17 cellular contexts compared by ENCODE assay signal in the genomic region with DNA sequence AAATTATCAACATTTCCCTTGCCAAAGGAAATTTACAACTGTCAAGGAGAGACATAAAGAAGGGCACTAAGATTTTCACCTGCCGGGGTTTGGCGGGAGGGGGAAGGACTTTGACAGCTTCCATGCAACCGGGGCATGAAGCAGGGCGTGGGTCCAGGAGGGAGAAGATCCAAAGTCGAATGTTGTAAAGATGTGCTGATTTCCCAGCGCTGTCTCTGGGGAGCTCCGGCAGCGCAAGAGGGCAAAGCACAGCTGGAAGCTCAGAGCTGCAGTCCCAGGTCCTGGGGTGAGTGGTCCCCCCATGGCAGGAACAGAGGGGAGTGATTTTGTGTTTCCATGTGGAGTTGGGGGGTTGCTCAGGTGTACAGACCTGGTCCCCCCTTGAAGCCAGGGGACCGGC. TPM values are rescaled to one million over a fixed set of nuclear protein-coding genes. Genes with fewer than 3 reads are reported as not detected.
A peak's percentile ranks its signal among the peaks of the same experiment; 100 is the strongest.
DNase-seq lines count a peak whose midpoint lies in the region; ATAC-seq, FAIRE-seq and TF ChIP-seq lines count a peak whose summit lies in the region.
"Had no signal": no experiment of that assay in that cellular context is flagged by ENCODE, and none has a peak within 500 bp of the region (broad histone marks: within the 10 kb centered on the region; RNA-seq: fewer than 3 reads in every experiment).

A gene (plus strand): TSS at position 198 of the 400 bp plus-strand sequence. CDS start 5,003 bp downstream, outside the sequence.

- H2BK20ac ChIP-seq in H1 (ENCODE audit: low read length): no peak within 1 kb of the TSS

- no peak within 1 kb of the TSS for H3K14ac ChIP-seq in H1 (ENCODE audit: insufficient read length)

- no peaks in the 10 kb centered on the region for H3K79me2 ChIP-seq in H1 (ENCODE audit: control insufficient read depth in 1 of 2, insufficient read depth in 2 of 2, low read length in 2 of 2)
- no peaks in the 10 kb centered on the region for H3K79me2 ChIP-seq in smooth muscle cell (ENCODE audit: low read depth)

- TF ChIP-seq EP300 in H1 (IDR thresholded peaks at IDR 0.05; ENCODE audit: borderline replicate concordance in 1 of 2, low read depth in 2 of 2, low read length in 2 of 2): no peak

- H3K23ac ChIP-seq in H1 (ENCODE audit: insufficient read length): no peak within 1 kb of the TSS

- intact Hi-C loops in mucosa of descending colon (cut with DNase I, micrococcal nuclease) (no loop called here), sciatic nerve (cut with DNase I) (no loop called here)

- H3F3A ChIP-seq in smooth muscle cell (ENCODE audit: low read depth): no peaks in the 10 kb centered on the region

- H3K4ac ChIP-seq in H1 (replicated peaks; ENCODE audit: insufficient read length, low read depth, low read length): no peak within 1 kb of the TSS

- H2BK120ac ChIP-seq in H1 (replicated peaks; ENCODE audit: low read depth, low read length): no peak within 1 kb of the TSS

- no peak for TF ChIP-seq RAD21 in H1 (IDR thresholded peaks at IDR 0.05 in 1 of 2, conservative IDR thresholded peaks at IDR 0.05 in 1 of 2; ENCODE audit: low read depth in 2 of 2, low read length in 2 of 2)

- CTCF ChIA-PET in H1 (lab: Charles Lee; ENCODE audit: partially characterized antibody): interaction anchor here (0.7 to 2.2 kb wide), 9 partner anchors 9 to 103 kb away, joined by 3 to 11 read pairs (median 4); a partner anchor contains a TSS

- H3K4me2 ChIP-seq in H1 (ENCODE audit: insufficient read depth in 1 of 2, low read depth in 2 of 2, low read length in 2 of 2) (no peak within 1 kb of the TSS), smooth muscle cell (no peak within 1 kb of the TSS)
- H3K4me2 ChIP-seq: A549, PC-9 had no signal

- H4K91ac ChIP-seq in H1 (replicated peaks; ENCODE audit: insufficient read length, low read length): no peak within 1 kb of the TSS

- H3K36me3 ChIP-seq in Peyer's patch: no peaks in the 10 kb centered on the region
- no peaks in the 10 kb centered on the region for H3K36me3 ChIP-seq in H1 (ENCODE audit: control insufficient read depth in 2 of 4, insufficient read depth in 4 of 4, low read length in 3 of 4)
- no peaks in the 10 kb centered on the region for H3K36me3 ChIP-seq in mucosa of descending colon (ENCODE audit: low read depth)
- H3K36me3 ChIP-seq in smooth muscle cell (ENCODE audit: low read depth): no peaks in the 10 kb centered on the region

- H3K4me3 ChIP-seq in Peyer's patch: peak within 1 kb of the TSS in 3 of 4 donors; percentile 21 to 58 (median 52)
- H3K4me3 ChIP-seq in H1 (ENCODE audit: extremely low read depth in 1 of 4, insufficient read depth in 2 of 4, low read depth in 3 of 4, low read length in 4 of 4): no peak within 1 kb of the TSS
- H3K4me3 ChIP-seq in mucosa of descending colon: no peak within 1 kb of the TSS
- H3K4me3 ChIP-seq in smooth muscle cell: no peak within 1 kb of the TSS
- H3K4me3 ChIP-seq: A549, PC-9 had no signal

- H3K79me1 ChIP-seq in H1 (ENCODE audit: low read depth, low read length): no peaks in the 10 kb centered on the region

- H3K27ac ChIP-seq in Peyer's patch (peak within 1 kb of the TSS in 3 of 4 donors; percentile 72 to 92 (median 88)), H1 (ENCODE audit: low read depth, low read length) (no peak within 1 kb of the TSS), smooth muscle cell (ENCODE audit: low read depth) (no peak within 1 kb of the TSS)
- H3K27ac ChIP-seq: A549, PC-9 had no signal

- no peak within 1 kb of the TSS for H2AK5ac ChIP-seq in H1 (ENCODE audit: low read depth, low read length)

- TF ChIP-seq CTCF in Peyer's patch (IDR thresholded peaks at IDR 0.05) (peak in 1 of 6 experiments; percentile 11), H1 (IDR thresholded peaks at IDR 0.05; ENCODE audit: control extremely low read depth in 1 of 3, insufficient read depth in 1 of 3, low read depth in 1 of 3, low read length in 3 of 3) (no peak), mucosa of descending colon (IDR thresholded peaks at IDR 0.05) (no peak), smooth muscle cell (IDR thresholded peaks at IDR 0.05; ENCODE audit: borderline replicate concordance, insufficient read depth, poor library complexity, severe bottlenecking) (no peak)

- no peak within 1 kb of the TSS for H3K9ac ChIP-seq in H1 (replicated peaks in 1 of 4; ENCODE audit: extremely low read depth in 1 of 4, low read depth in 3 of 4, low read length in 3 of 4)
- no peak within 1 kb of the TSS for H3K9ac ChIP-seq in smooth muscle cell (ENCODE audit: low read depth)

- H4K20me1 ChIP-seq in H1 (replicated peaks in 1 of 2; ENCODE audit: control insufficient read depth in 1 of 2, insufficient read depth in 2 of 2, low read length in 2 of 2) (no peaks in the 10 kb centered on the region), smooth muscle cell (ENCODE audit: low read depth) (no peaks in the 10 kb centered on the region)

- no peak for FAIRE-seq in H1 (lab: Jason Lieb, UNC)
- FAIRE-seq: A549, GM12891, HTR-8/SVneo had no signal

- DNase-seq in Peyer's patch: peak in 2 of 3 donors; percentile 85
- DNase-seq in H1 (ENCODE audit: low read depth in 1 of 2, low spot score in 2 of 2): no peak
- peak in 2 of 3 donors; percentile 55 to 70 for DNase-seq in mucosa of descending colon
- DNase-seq in sciatic nerve (ENCODE audit: low spot score): peak; percentile 51
- no peak for DNase-seq in smooth muscle cell (lab: John Stamatoyannopoulos, UW; ENCODE audit: unreplicated experiment)
- no peak for DNase-seq in SIG-M5 treated with dmso at 0.1 percent for 504 hours (lab: John Stamatoyannopoulos, UW; ENCODE audit: unreplicated experiment)
- DNase-seq: CD4-positive, CD25-positive, alpha-beta regulatory T cell; DMS79; NCI-H1694 treated with DMSO at 0.1 percent for 48 hours; NCI-H748 treated with DMSO at 0.1 percent for 48 hours; PC-9 had no signal

- H2AFZ ChIP-seq in H1 (ENCODE audit: low read length): no peak within 1 kb of the TSS
- H2AFZ ChIP-seq in smooth muscle cell (ENCODE audit: low read depth): no peak within 1 kb of the TSS
- H2AFZ ChIP-seq: PC-9 had no signal

- no peaks in the 10 kb centered on the region for H3K23me2 ChIP-seq in H1 (ENCODE audit: low read depth, low read length)

- 92% methylated on average over 8 of the region's 9 CpGs; no CpG with 5 or more reads in 1 of the 2 experiments for WGBS in H1 (ENCODE audit: extremely low coverage in 1 of 2, insufficient coverage in 1 of 2, insufficient read length in 1 of 2, insufficient replicate concordance in 2 of 2, low coverage in 1 of 2, low lambda C conversion rate in 2 of 2, missing lambda C conversion rate in 1 of 2), 2 experiments
- 83% methylated on average over 9 of the region's 9 CpGs for WGBS in smooth muscle cell (ENCODE audit: low lambda C conversion rate)

- H3K27me3 ChIP-seq in Peyer's patch: no peaks in the 10 kb centered on the region
- H3K27me3 ChIP-seq in H1 (replicated peaks in 1 of 4; ENCODE audit: control insufficient read depth in 3 of 4, extremely low read depth in 1 of 4, insufficient read depth in 3 of 4, low read length in 3 of 4): no peaks in the 10 kb centered on the region; a peak in 1 of 7 replicates
- H3K27me3 ChIP-seq in smooth muscle cell (ENCODE audit: low read depth): peaks cover 5% of the 10 kb centered on the region

- H3K18ac ChIP-seq in H1 (ENCODE audit: extremely low read depth, low read length): no peak within 1 kb of the TSS

- POLR2A ChIA-PET in H1 (lab: Charles Lee; ENCODE audit: partially characterized antibody): interaction anchor here (1.6 kb wide), 1 partner anchor 104 kb away, joined by 3 read pairs; no protein-coding TSS in a partner anchor

- ATAC-seq in mucosa of descending colon: peak; percentile 65
- ATAC-seq in sciatic nerve: no peak
- ATAC-seq in HG02938 (IDR thresholded peaks at IDR 0.05; ENCODE audit: unreplicated experiment): no peak
- ATAC-seq in HG03342 (IDR thresholded peaks at IDR 0.05; ENCODE audit: unreplicated experiment): no peak

- H3K4me1 ChIP-seq in Peyer's patch (peaks cover 0 to 53% (median 2%) of the 10 kb centered on the region in 4 donors), H1 (replicated peaks in 1 of 4; ENCODE audit: control insufficient read depth in 3 of 4, insufficient read depth in 4 of 4, low read length in 3 of 4) (no peaks in the 10 kb centered on the region; a peak in 1 of 7 replicates), mucosa of descending colon (ENCODE audit: low read depth) (peaks cover 3% of the 10 kb centered on the region), smooth muscle cell (ENCODE audit: low read depth) (no peaks in the 10 kb centered on the region)
- H3K4me1 ChIP-seq: A549 had no signal

- peak within 1 kb of the TSS; percentile 51 for H3K56ac ChIP-seq in H1 (replicated peaks; ENCODE audit: insufficient read length, low read depth, low read length)

- no peak within 1 kb of the TSS for H4K5ac ChIP-seq in H1 (ENCODE audit: insufficient read length, low read depth, low read length)

- H2BK5ac ChIP-seq in H1 (ENCODE audit: low read depth, low read length): no peak within 1 kb of the TSS

- H3K9me3 ChIP-seq in Peyer's patch: no peaks in the 10 kb centered on the region
- H3K9me3 ChIP-seq in H1 (ENCODE audit: insufficient read depth in 2 of 2, low read depth in 1 of 2, low read length in 1 of 2): peaks cover under 1 to 5% of the 10 kb centered on the region in 2 experiments; a peak in 2 of 4 replicates
- H3K9me3 ChIP-seq in mucosa of descending colon: no peaks in the 10 kb centered on the region
- no peaks in the 10 kb centered on the region for H3K9me3 ChIP-seq in smooth muscle cell (replicated peaks; ENCODE audit: low read depth)
- H3K9me3 ChIP-seq: A549 had no signal

- no peak within 1 kb of the TSS for H2BK12ac ChIP-seq in H1 (ENCODE audit: low read depth, low read length)

- H4K8ac ChIP-seq in H1 (ENCODE audit: extremely low read depth, insufficient read depth, low read length): no peak within 1 kb of the TSS

- no peak within 1 kb of the TSS for H2BK15ac ChIP-seq in H1 (ENCODE audit: low read length)

- TF ChIP-seq POLR2A in Peyer's patch (IDR thresholded peaks at IDR 0.05) (peak; percentile 87 to 90), H1 (IDR thresholded peaks at IDR 0.05; ENCODE audit: control extremely low read depth in 1 of 2, low read depth in 2 of 2, low read length in 2 of 2) (no peak)

TF ChIP-seq in H1, 55 proteins besides CTCF, POLR2A, EP300 and RAD21 (continues in another document):
- TF ChIP-seq GTF2F1 (IDR thresholded peaks at IDR 0.05; ENCODE audit: borderline replicate concordance, low read depth, low read length): no peak

RNA-seq across cellular contexts. Expression of the gene that starts here (rescaled TPM):
- total RNA-seq in Peyer's patch (100 to 1,000 TPM in 3 of 4 donors, 1 to 10 TPM in 1; 5.0 to 338 (median 221) TPM), mucosa of descending colon (1 to 10 TPM in 1 of 3 donors, not detected in 2; 1.2 TPM), sciatic nerve (not detected), smooth muscle cell (not detected in 2 replicates)
- not detected in 2 replicates for total RNA-seq in H1 (2021; fragmentation: NEBNext Ultra II Directional; extraction: Animal tissue kit (Norgen Biotek cat#: 25700))
- polyA plus RNA-seq in H1 (2011; rRNA removed) (not detected in 2 replicates), smooth muscle cell (not detected in 2 replicates)
- polyA plus RNA-seq in H1 (2011; cell fraction: cytosol; rRNA removed): not detected
- not detected for polyA plus RNA-seq in H1 (2011; cell fraction: nucleus; rRNA removed)
- polyA plus RNA-seq in H1 (2012, experiment 1 of 2): not detected in 4 replicates
- not detected for polyA plus RNA-seq in H1 (2012, experiment 2 of 2)
- polyA plus RNA-seq in H1 (2013, experiment 1 of 2): not detected
- not detected for polyA plus RNA-seq in H1 (2013, experiment 2 of 2)
- not detected in 2 replicates for polyA minus RNA-seq in H1 (2011; rRNA and poly(A)+ RNA removed)
- not detected for polyA minus RNA-seq in H1 (2011; cell fraction: cytosol; rRNA and poly(A)+ RNA removed)
- polyA minus RNA-seq in H1 (2011; cell fraction: nucleus; rRNA and poly(A)+ RNA removed): not detected
- total RNA-seq: CD4-positive, CD25-positive, alpha-beta regulatory T cell; G401; PC-9 had no signal
- polyA plus RNA-seq: A549; CD4-positive, CD25-positive, alpha-beta regulatory T cell had no signal

Comparison
In these comparisons a context has a peak if more than half of its experiments do, and no peak if none do; other contexts are left out.
1. Peak in DNase-seq in sciatic nerve; RNA of the gene not detected or under 1 TPM.
2. DNase-seq: peak in Peyer's patch (2 of 3) and mucosa of descending colon (2 of 3); none in H1 (0 of 2), smooth muscle cell (single experiment) and SIG-M5 treated with dmso at 0.1 percent for 504 hours (single experiment).
3. H3K27ac ChIP-seq: peak in Peyer's patch (3 of 4); none in H1 (single experiment) and smooth muscle cell (single experiment).
4. H3K4me3 ChIP-seq: peak in Peyer's patch (3 of 4); none in H1 (0 of 4), mucosa of descending colon (single experiment) and smooth muscle cell (single experiment).
5. POLR2A ChIP-seq: peak in Peyer's patch (2 of 2); none in H1 (0 of 2).